19 cellular contexts compared by ENCODE assay signal in genomic region chr3:78963771-78964170, GRCh38.
DNase-seq lines count a peak whose midpoint lies in the region; ATAC-seq and TF ChIP-seq lines count a peak whose summit lies in the region.
"Had no signal": no experiment of that assay in that cellular context is flagged by ENCODE, and none has a peak within 500 bp of the region (broad histone marks: within the 10 kb centered on the region; RNA-seq: fewer than 3 reads in every experiment).

No MANE protein-coding gene starts in this region.

- TF ChIP-seq CTCF in choroid plexus epithelial cell (conservative IDR thresholded peaks at IDR 0.05; ENCODE audit: low read depth, low read length), result no peak

- peak; percentile 32 for DNase-seq in EH (ENCODE audit: low read depth)
- peak; percentile 5 for DNase-seq in HCEC 1CT
- DNase-seq in choroid plexus epithelial cell (ENCODE audit: low read depth), result peak; percentile 53
- no peak for DNase-seq in superior temporal gyrus (ENCODE audit: extremely low spot score)
- no peak for DNase-seq in NCI-H1092 treated with DMSO at 0.1 percent for 48 hours (lab: John Stamatoyannopoulos, UW)
- DNase-seq: ACHN; BE2C; C1 segment of cervical spinal cord; CD4-positive, CD25-positive, alpha-beta regulatory T cell; CD8-positive, alpha-beta memory T cell; COR-L47; DMS 273 treated with DMSO at 0.1 percent for 48 hours; DMS53; DND-41; GF-D8; HFFc6; KG1 had no signal

- no peak for ATAC-seq in GM19023 (IDR thresholded peaks at IDR 0.05; ENCODE audit: unreplicated experiment)
- ATAC-seq: HCT116 had no signal

- H3K4me3 ChIP-seq in choroid plexus epithelial cell (ENCODE audit: low read depth, low read length), result no peak overlapping the region

Comparison
In these comparisons a context has a peak if more than half of its experiments do, and no peak if none do; other contexts are left out.
1. DNase-seq: peak in EH (single experiment), HCEC 1CT (single experiment) and choroid plexus epithelial cell (single experiment); none in superior temporal gyrus (single experiment) and NCI-H1092 treated with DMSO at 0.1 percent for 48 hours (single experiment).